ENCODE assay signal across 13 cellular contexts in the genomic region with DNA sequence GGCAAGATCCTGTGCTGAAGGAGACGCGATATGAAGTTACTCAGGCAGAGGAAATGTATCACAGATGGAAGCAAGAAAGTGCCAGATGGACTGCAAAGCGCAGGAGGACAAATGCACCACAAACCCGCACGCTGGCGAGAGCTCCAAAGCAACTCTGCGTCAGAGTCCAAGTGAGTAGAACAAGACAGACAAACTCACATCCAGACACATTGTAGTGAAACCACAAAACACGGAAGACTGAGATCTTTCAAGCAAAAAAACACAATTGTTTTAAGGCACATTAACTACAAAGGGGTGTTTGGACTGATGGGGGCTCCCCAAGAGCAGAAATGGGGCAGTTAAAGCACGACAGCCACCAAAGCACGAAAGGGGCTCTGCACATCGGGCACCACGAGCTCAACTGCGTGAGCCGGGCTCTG. TPM values are rescaled to one million over a fixed set of nuclear protein-coding genes. Genes with fewer than 3 reads are reported as not detected.
A peak's percentile ranks its signal among the peaks of the same experiment; 100 is the strongest.
DNase-seq lines count a peak whose midpoint lies in the region; ATAC-seq and TF ChIP-seq lines count a peak whose summit lies in the region.
"Had no signal": no experiment of that assay in that cellular context is flagged by ENCODE, and none has a peak within 500 bp of the region (broad histone marks: within the 10 kb centered on the region; RNA-seq: fewer than 3 reads in every experiment).

No MANE protein-coding gene starts in this region.

- H3K4me2 ChIP-seq in fibroblast of lung (ENCODE audit: extremely low read depth, insufficient read depth, low read length) (peak overlapping the region; percentile 40), neural progenitor cell (no peak overlapping the region)

- H3K4me1 Mint-ChIP-seq in neural progenitor cell (peaks cover 9% of the 10 kb centered on the region), CD14-positive monocyte (no peaks in the 10 kb centered on the region)
- H3K4me1 Mint-ChIP-seq: immature natural killer cell had no signal

- H4K20me1 ChIP-seq in fibroblast of lung (ENCODE audit: control insufficient read depth, extremely low read depth, insufficient read depth, low read length) (no peaks in the 10 kb centered on the region), neural progenitor cell (ENCODE audit: low read depth) (no peaks in the 10 kb centered on the region)

- peaks cover 17% of the 10 kb centered on the region for H3K27me3 ChIP-seq in fibroblast of lung (ENCODE audit: control insufficient read depth, insufficient read depth, low read length)
- peaks cover 41% of the 10 kb centered on the region for H3K27me3 ChIP-seq in neural progenitor cell
- no peaks in the 10 kb centered on the region for H3K27me3 ChIP-seq in WERI-Rb-1 (ENCODE audit: insufficient read depth, low read depth, severe bottlenecking)

- H3K4me3 ChIP-seq in fibroblast of lung (replicated peaks in 1 of 4; ENCODE audit: control extremely low read depth in 1 of 4, insufficient read depth in 1 of 4, low read depth in 3 of 4, low read length in 4 of 4) (no peak overlapping the region), neural progenitor cell (no peak overlapping the region), WERI-Rb-1 (ENCODE audit: low read depth, low read length) (no peak overlapping the region)
- H3K4me3 ChIP-seq: esophagus muscularis mucosa had no signal

- H3K36me3 Mint-ChIP-seq in neural progenitor cell (no peaks in the 10 kb centered on the region), CD14-positive monocyte (no peaks in the 10 kb centered on the region)
- H3K36me3 Mint-ChIP-seq: immature natural killer cell had no signal

- no peaks in the 10 kb centered on the region for H3K9me3 ChIP-seq in fibroblast of lung (ENCODE audit: control insufficient read depth, insufficient read depth, low read depth, low read length)
- H3K9me3 ChIP-seq in neural progenitor cell (ENCODE audit: low read depth) = no peaks in the 10 kb centered on the region
- peaks cover 7% of the 10 kb centered on the region for H3K9me3 ChIP-seq in WERI-Rb-1 (ENCODE audit: severe bottlenecking)
- H3K9me3 ChIP-seq: esophagus muscularis mucosa had no signal

- no peak for ATAC-seq in GM19397 (IDR thresholded peaks at IDR 0.05; ENCODE audit: unreplicated experiment)

- H3K27ac ChIP-seq in fibroblast of lung (ENCODE audit: insufficient read depth, low read length) = no peak overlapping the region
- H3K27ac ChIP-seq in neural progenitor cell = no peak overlapping the region
- no peak overlapping the region for H3K27ac ChIP-seq in WERI-Rb-1
- H3K27ac ChIP-seq: VCaP had no signal

- H3K9ac ChIP-seq in fibroblast of lung (ENCODE audit: insufficient read depth, low read length) = no peak overlapping the region
- H3K9ac ChIP-seq in neural progenitor cell = no peak overlapping the region

- H3K9me3 Mint-ChIP-seq in neural progenitor cell (peaks cover 9% of the 10 kb centered on the region), CD14-positive monocyte (peaks cover 0 to 4% (median 0%) of the 10 kb centered on the region in 7 donors)

- H3K79me2 ChIP-seq in fibroblast of lung (ENCODE audit: control insufficient read depth, insufficient read depth, low read length) (no peaks in the 10 kb centered on the region), neural progenitor cell (ENCODE audit: low read depth) (no peaks in the 10 kb centered on the region)

- peak; percentile 26 for DNase-seq in EH (ENCODE audit: low read depth)
- DNase-seq in NCI-H446 treated with DMSO at 0.1 percent for 48 hours (lab: John Stamatoyannopoulos, UW) = peak; percentile 23
- peak; percentile 25 to 92 for DNase-seq in fibroblast of lung (ENCODE audit: low read depth in 2 of 2)
- DNase-seq in neural progenitor cell (ENCODE audit: low spot score) = no peak
- no peak for DNase-seq in CD14-positive monocyte (ENCODE audit: low spot score)
- DNase-seq in DMS114 treated with DMSO at 0.1 percent for 48 hours (lab: John Stamatoyannopoulos, UW; ENCODE audit: unreplicated experiment) = no peak
- no peak for DNase-seq in WERI-Rb-1
- DNase-seq: cerebellar nuclear complex, H7, immature natural killer cell had no signal

- peaks cover 3% of the 10 kb centered on the region for H3K4me1 ChIP-seq in fibroblast of lung (ENCODE audit: control insufficient read depth, extremely low read depth, insufficient read depth, low read length)
- H3K4me1 ChIP-seq in neural progenitor cell = peaks cover 9% of the 10 kb centered on the region

- no peaks in the 10 kb centered on the region for H3F3A ChIP-seq in neural progenitor cell (ENCODE audit: low read depth)

- H2AFZ ChIP-seq in fibroblast of lung (ENCODE audit: low read length) = no peak overlapping the region
- peak overlapping the region; percentile 53 for H2AFZ ChIP-seq in neural progenitor cell (replicated peaks)

- intact Hi-C loops in CD14-positive monocyte (cut with micrococcal nuclease) = no loop called here

- H3K36me3 ChIP-seq in fibroblast of lung (ENCODE audit: control insufficient read depth, insufficient read depth, low read length) (no peaks in the 10 kb centered on the region), neural progenitor cell (no peaks in the 10 kb centered on the region), WERI-Rb-1 (no peaks in the 10 kb centered on the region)
- H3K36me3 ChIP-seq: esophagus muscularis mucosa had no signal

- TF ChIP-seq CTCF in fibroblast of lung (conservative IDR thresholded peaks at IDR 0.05 in 1 of 2, IDR thresholded peaks at IDR 0.05 in 1 of 2; ENCODE audit: low read depth in 1 of 2, low read length in 2 of 2) = no peak
- TF ChIP-seq CTCF in neural progenitor cell (IDR thresholded peaks at IDR 0.05) = no peak
- TF ChIP-seq CTCF in CD14-positive monocyte (IDR thresholded peaks at IDR 0.05) = no peak
- no peak for TF ChIP-seq CTCF in WERI-Rb-1 (IDR thresholded peaks at IDR 0.05; ENCODE audit: low read depth, low read length)

- H3K4me3 Mint-ChIP-seq in neural progenitor cell = no peak overlapping the region
- H3K4me3 Mint-ChIP-seq in CD14-positive monocyte = peak overlapping the region in 1 of 2 donors; percentile 32

- H3K27ac Mint-ChIP-seq in neural progenitor cell = no peak overlapping the region
- H3K27ac Mint-ChIP-seq in CD14-positive monocyte = no peak overlapping the region

- H3K27me3 Mint-ChIP-seq in neural progenitor cell (ENCODE audit: insufficient read depth, low read depth) (peaks cover 5% of the 10 kb centered on the region), CD14-positive monocyte (ENCODE audit: low read depth in 3 of 3) (peaks cover 17 to 31% (median 19%) of the 10 kb centered on the region in 3 donors)

RNA-seq across cellular contexts. Expression of a gene that starts 39.2 kb away (rescaled TPM):
- total RNA-seq in fibroblast of lung = under 0.01 and 0.26 TPM in 2 replicates
- 0.29 TPM in 1 of 2 replicates, not detected in the other for polyA plus RNA-seq in fibroblast of lung
- polyA plus RNA-seq in fibroblast of lung (2012) = 1.4 TPM in 1 of 2 replicates, not detected in the other
- 0.19 TPM in 1 of 2 replicates, not detected in the other for polyA minus RNA-seq in fibroblast of lung (ENCODE audit: low replicate concordance)
- total RNA-seq in neural progenitor cell (ENCODE audit: low replicate concordance) = 1.3 and 3.2 TPM in 2 replicates
- not detected for polyA plus RNA-seq in CD14-positive monocyte
- polyA plus RNA-seq: immature natural killer cell had no signal

Comparison
In these comparisons a context has a peak if more than half of its experiments do, and no peak if none do; other contexts are left out.
1. DNase-seq: peak in EH (single experiment), NCI-H446 treated with DMSO at 0.1 percent for 48 hours (single experiment) and fibroblast of lung (2 of 2); none in neural progenitor cell (single experiment), CD14-positive monocyte (single experiment), DMS114 treated with DMSO at 0.1 percent for 48 hours (single experiment) and WERI-Rb-1 (single experiment).